In genomic region chr3:101617478-101617877, GRCh38 we compare ENCODE assay signal across 6 cellular contexts.
"Had no signal": no experiment of that assay in that cellular context is flagged by ENCODE, and none has a peak within 500 bp of the region (broad histone marks: within the 10 kb centered on the region; RNA-seq: fewer than 3 reads in every experiment).

No MANE protein-coding gene starts in this region.

- H3K27me3 Mint-ChIP-seq: IgD-negative memory B cell had no signal

- DNase-seq: GM23248, GOT3, H9, HCEC 1CT, KBM-7 had no signal

- H3K27ac ChIP-seq: GM23248 had no signal

- H3K27ac Mint-ChIP-seq: H9, IgD-negative memory B cell had no signal

- H3K9ac ChIP-seq: GM23248 had no signal

- H3K4me3 ChIP-seq: GM23248 had no signal

- H3K9me3 Mint-ChIP-seq: H9 had no signal

- H3K4me3 Mint-ChIP-seq: H9, IgD-negative memory B cell had no signal
